ENCODE assay signal across 22 cellular contexts in genomic region chr6:170572704-170573466, GRCh38. TPM values are rescaled to one million over a fixed set of nuclear protein-coding genes. Genes with fewer than 3 reads are reported as not detected.
DNase-seq lines count a peak whose midpoint lies in the region; ATAC-seq, FAIRE-seq and TF ChIP-seq lines count a peak whose summit lies in the region.
"Had no signal": no experiment of that assay in that cellular context is flagged by ENCODE, and none has a peak within 500 bp of the region (broad histone marks: within the 10 kb centered on the region; RNA-seq: fewer than 3 reads in every experiment).

No MANE protein-coding gene starts in this region.

- no peaks in the 10 kb centered on the region for H3K9me3 ChIP-seq in K562 (replicated peaks; ENCODE audit: control insufficient read depth, insufficient read depth, low read depth, low read length)
- H3K9me3 ChIP-seq: Peyer's patch, SJCRH30 had no signal

- H3K27me3 ChIP-seq in K562 (ENCODE audit: control insufficient read depth in 2 of 2, insufficient read depth in 2 of 2, low read length in 2 of 2): no peaks in the 10 kb centered on the region
- H3K27me3 ChIP-seq: Peyer's patch, SJCRH30 had no signal

- H3K79me2 ChIP-seq in K562 (ENCODE audit: control insufficient read depth, insufficient read depth, low read length): peaks cover 3% of the 10 kb centered on the region; the same call in 1 of the 3 replicates

- POLR2A ChIA-PET in K562 (lab: Yijun Ruan, JAX): interaction anchor here (0.9 to 4.0 kb wide), 4 partner anchors 10 to 34 kb away, joined by 3 to 19 read pairs (median 5); partner anchors contain the start of gene PDCD2

- peak; percentile 37; the same call in 1 of the 2 replicates for TF ChIP-seq EP300 in K562 (IDR thresholded peaks at IDR 0.05; ENCODE audit: low read length)

- peaks cover 0 to 14% of the 10 kb centered on the region in 2 donors for H3K36me3 Mint-ChIP-seq in activated T-cell treated with anti-CD3 and anti-CD28 coated beads, Interleukin-2, amount 50 U/mL, for 72 hours (ENCODE audit: insufficient read depth in 2 of 2)
- peaks cover 99% of the 10 kb centered on the region for H3K36me3 Mint-ChIP-seq in stimulated activated effector memory CD8-positive, alpha-beta T cell treated with anti-CD3 and anti-CD28 coated beads, Interleukin-12 subunit alpha, Interleukin-12 subunit beta, amount 100 ng/mL, for 72 hours

- no peak overlapping the region for H3K4me3 ChIP-seq in K562
- H3K4me3 ChIP-seq: Peyer's patch, SJCRH30 had no signal

- no peaks in the 10 kb centered on the region for H3K9me1 ChIP-seq in K562 (ENCODE audit: control insufficient read depth, insufficient read depth, low read length)

- no peak overlapping the region for H3K4me3 Mint-ChIP-seq in activated T-cell treated with anti-CD3 and anti-CD28 coated beads, Interleukin-2, amount 50 U/mL, for 72 hours
- no peak overlapping the region for H3K4me3 Mint-ChIP-seq in stimulated activated effector memory CD8-positive, alpha-beta T cell treated with anti-CD3 and anti-CD28 coated beads, Interleukin-12 subunit alpha, Interleukin-12 subunit beta, amount 100 ng/mL, for 72 hours
- H3K4me3 Mint-ChIP-seq: CD4-positive, CD25-positive, alpha-beta regulatory T cell had no signal

- TF ChIP-seq POLR2A in K562 (conservative IDR thresholded peaks at IDR 0.05): no peak

- in situ Hi-C loops in K562 (cut with MboI): no loop called here

- TF ChIP-seq CTCF in K562 (IDR thresholded peaks at IDR 0.05 in 2 of 3, conservative IDR thresholded peaks at IDR 0.05 in 1 of 3; ENCODE audit: insufficient read depth in 2 of 3, low read depth in 1 of 3, low read length in 3 of 3): no peak

- no peaks in the 10 kb centered on the region for H4K20me1 ChIP-seq in K562 (replicated peaks; ENCODE audit: control insufficient read depth, insufficient read depth, low read length)

- no peak overlapping the region for H2AFZ ChIP-seq in K562 (ENCODE audit: low read depth, low read length)

- H3K4me1 ChIP-seq in K562 (replicated peaks in 1 of 2; ENCODE audit: control insufficient read depth in 2 of 2, insufficient read depth in 2 of 2, low read length in 2 of 2): peaks cover 0 to 16% of the 10 kb centered on the region in 2 experiments; a peak in 3 of 5 replicates
- H3K4me1 ChIP-seq: Peyer's patch, SJCRH30 had no signal

- peaks cover 94% of the 10 kb centered on the region for H3K36me3 ChIP-seq in K562 (ENCODE audit: control insufficient read depth, insufficient read depth, low read length)

- no peak overlapping the region for H3K4me2 ChIP-seq in K562 (ENCODE audit: insufficient read depth, low read length)

- no peaks in the 10 kb centered on the region for H3K27me3 Mint-ChIP-seq in activated T-cell treated with anti-CD3 and anti-CD28 coated beads, Interleukin-2, amount 50 U/mL, for 72 hours (ENCODE audit: low read depth)
- H3K27me3 Mint-ChIP-seq: CD4-positive, CD25-positive, alpha-beta regulatory T cell had no signal

- WGBS in K562 (ENCODE audit: insufficient coverage, low coverage, missing lambda C conversion rate): 3% methylated on average over 2 of the region's 2 CpGs

- no peak for TF ChIP-seq RAD21 in K562 (CRISPR knock-in tag; conservative IDR thresholded peaks at IDR 0.05 in 1 of 2, IDR thresholded peaks at IDR 0.05 in 1 of 2)

- H3K27ac Mint-ChIP-seq in activated T-cell treated with anti-CD3 and anti-CD28 coated beads, Interleukin-2, amount 50 U/mL, for 72 hours: peak overlapping the region; percentile 60
- peak overlapping the region; percentile 8 for H3K27ac Mint-ChIP-seq in stimulated activated effector memory CD8-positive, alpha-beta T cell treated with anti-CD3 and anti-CD28 coated beads, Interleukin-12 subunit alpha, Interleukin-12 subunit beta, amount 100 ng/mL, for 72 hours

- no peaks in the 10 kb centered on the region for H3K9me3 Mint-ChIP-seq in activated T-cell treated with anti-CD3 and anti-CD28 coated beads, Interleukin-2, amount 50 U/mL, for 72 hours
- no peaks in the 10 kb centered on the region for H3K9me3 Mint-ChIP-seq in stimulated activated effector memory CD8-positive, alpha-beta T cell treated with anti-CD3 and anti-CD28 coated beads, Interleukin-12 subunit alpha, Interleukin-12 subunit beta, amount 100 ng/mL, for 72 hours
- H3K9me3 Mint-ChIP-seq: CD4-positive, CD25-positive, alpha-beta regulatory T cell had no signal

- CTCF ChIA-PET in K562 (lab: Yijun Ruan, JAX; ENCODE audit: low intra/inter-chr PET ratio): no interaction called here

- peak; percentile 86 for FAIRE-seq in K562 (lab: Jason Lieb, UNC)
- FAIRE-seq: H54 had no signal

- no peak overlapping the region; a peak in 1 of 4 replicates for H3K9ac ChIP-seq in K562 (ENCODE audit: insufficient read depth in 1 of 2, low read depth in 2 of 2, low read length in 2 of 2)

- no peak for ATAC-seq in activated T-cell treated with anti-CD3 and anti-CD28 coated beads, Interleukin-2, amount 50 U/mL, for 72 hours (replicated peaks in 1 of 2)
- ATAC-seq in K562 (peak; percentile 72), HG03025 (IDR thresholded peaks at IDR 0.05; ENCODE audit: low FRiP score, unreplicated experiment) (no peak)
- no peak for ATAC-seq in stimulated activated effector memory CD8-positive, alpha-beta T cell treated with anti-CD3 and anti-CD28 coated beads, Interleukin-12 subunit alpha, Interleukin-12 subunit beta, amount 100 ng/mL, for 72 hours

- no TSS peak for BruUV-seq in K562 (replicated peaks; lab: Mats Ljungman, UMichigan)

- no peak for DNase-seq in activated T-cell treated with anti-CD3 and anti-CD28 coated beads, Interleukin-2, amount 50 U/mL, for 72 hours
- DNase-seq in activated T-cell treated with anti-CD3 and anti-CD28 coated beads, Interleukin-2, amount 50 U/mL, for 48 hours: no peak
- DNase-seq in OCI-M1 (lab: John Stamatoyannopoulos, UW) (peak; percentile 88), K562 (ENCODE audit: extremely low read depth in 1 of 4, low spot score in 3 of 4) (peak in 2 of 4 experiments; percentile 61 to 70), MV-4-11 (lab: John Stamatoyannopoulos, UW) (no peak)
- DNase-seq in stimulated activated effector memory CD8-positive, alpha-beta T cell treated with anti-CD3 and anti-CD28 coated beads, Interleukin-12 subunit alpha, Interleukin-12 subunit beta, amount 100 ng/mL, for 72 hours (ENCODE audit: low spot score in 2 of 2): no peak
- DNase-seq: CD4-positive, CD25-positive, alpha-beta regulatory T cell; COR-L47; DMS79; KBM-7; MM.1S; NCI-H1092; NCI-H146; NCI-H2029 treated with DMSO at 0.1 percent for 48 hours; NCI-H345; NCI-H524; NCI-H774; NK-92 treated with Interleukin-12 subunit alpha and Interleukin-12 subunit beta, amount 100 ng/mL, for 24 hours; Peyer's patch; SJCRH30 had no signal

- H3K27ac ChIP-seq in K562 (ENCODE audit: extremely low read depth, low read depth, low read length): peak overlapping the region; percentile 42; the same call in 2 of the 3 replicates
- H3K27ac ChIP-seq: Peyer's patch, SJCRH30 had no signal

- no peaks in the 10 kb centered on the region for H3K4me1 Mint-ChIP-seq in activated T-cell treated with anti-CD3 and anti-CD28 coated beads, Interleukin-2, amount 50 U/mL, for 72 hours (ENCODE audit: low read depth)
- H3K4me1 Mint-ChIP-seq in stimulated activated effector memory CD8-positive, alpha-beta T cell treated with anti-CD3 and anti-CD28 coated beads, Interleukin-12 subunit alpha, Interleukin-12 subunit beta, amount 100 ng/mL, for 72 hours: no peaks in the 10 kb centered on the region
- H3K4me1 Mint-ChIP-seq: CD4-positive, CD25-positive, alpha-beta regulatory T cell had no signal

- intact Hi-C loops in K562 (cut with micrococcal nuclease): no loop called here

RNA-seq across cellular contexts. Expression of gene PDCD2, which starts 11.6 kb away (rescaled TPM):
- total RNA-seq in activated T-cell treated with anti-CD3 and anti-CD28 coated beads, Interleukin-2, amount 50 U/mL, for 72 hours: 100 to 1,000 TPM in 1 of 2 donors, 10 to 100 TPM in 1; 99.4 to 111 TPM
- total RNA-seq in K562 (2011; cell fraction: chromatin; rRNA removed; ENCODE audit: low replicate concordance): 76.0 and 134 TPM in 2 replicates
- total RNA-seq in K562 (2011; cell fraction: nucleolus; rRNA removed): 54.9 and 57.7 TPM in 2 replicates
- 97.5 and 142 TPM in 2 replicates for total RNA-seq in K562 (2011; cell fraction: nucleoplasm; rRNA removed)
- total RNA-seq in K562 (2014; rRNA removed) (343 and 377 TPM in 2 replicates), K562 (2014; rRNA removed; fragmentation: Illumina TruSeq; extraction: Trizol) (339 and 365 TPM in 2 replicates), K562 (2015; rRNA removed; fragmentation: Illumina TruSeq; extraction: Trizol) (238 and 276 TPM in 2 replicates), K562 (2021) (276 and 291 TPM in 2 replicates)
- polyA plus RNA-seq in K562 (2011; rRNA removed) (297 and 378 TPM in 2 replicates), K562 (2014; fragmentation: Illumina TruSeq; extraction: Trizol) (277 and 318 TPM in 2 replicates), K562 (2014; fragmentation: Nextera tagmentation; extraction: Ambion mirVana) (100 to 1,000 TPM in 1 of 2 experiments, 10 to 100 TPM in 1; 67.3 to 105 TPM), K562 (2014; rRNA removed) (392 and 430 TPM in 2 replicates)
- 197 and 320 TPM in 2 replicates for polyA plus RNA-seq in K562 (2011; cell fraction: cytosol; rRNA removed)
- 192 and 207 TPM in 2 replicates for polyA plus RNA-seq in K562 (2011; cell fraction: nucleus; rRNA removed)
- polyA plus RNA-seq in K562 (2012): 196 and 278 TPM in 2 replicates
- 155 and 159 TPM in 2 replicates for polyA minus RNA-seq in K562 (2011; rRNA and poly(A)+ RNA removed)
- 70.4 and 109 TPM in 2 replicates for polyA minus RNA-seq in K562 (2011; cell fraction: cytosol; rRNA and poly(A)+ RNA removed)
- polyA minus RNA-seq in K562 (2011; cell fraction: nucleus; rRNA and poly(A)+ RNA removed): 60.9 and 93.0 TPM in 2 replicates

RNA-seq across cellular contexts. Expression of gene TBP, which starts 18.7 kb away (rescaled TPM):
- total RNA-seq in activated T-cell treated with anti-CD3 and anti-CD28 coated beads, Interleukin-2, amount 50 U/mL, for 72 hours: 10 to 100 TPM; 25.8 to 29.0 TPM
- total RNA-seq in K562 (2011; cell fraction: chromatin; rRNA removed; ENCODE audit: low replicate concordance): 37.1 and 48.4 TPM in 2 replicates
- total RNA-seq in K562 (2011; cell fraction: nucleolus; rRNA removed): 19.2 and 21.6 TPM in 2 replicates
- total RNA-seq in K562 (2011; cell fraction: nucleoplasm; rRNA removed): 30.4 and 38.7 TPM in 2 replicates
- 39.5 and 48.8 TPM in 2 replicates for total RNA-seq in K562 (2014; rRNA removed)
- 28.9 and 29.4 TPM in 2 replicates for total RNA-seq in K562 (2014; rRNA removed; fragmentation: Illumina TruSeq; extraction: Trizol)
- total RNA-seq in K562 (2015; rRNA removed; fragmentation: Illumina TruSeq; extraction: Trizol): 24.5 and 28.5 TPM in 2 replicates
- 31.7 and 36.0 TPM in 2 replicates for total RNA-seq in K562 (2021)
- 34.9 and 39.0 TPM in 2 replicates for polyA plus RNA-seq in K562 (2011; rRNA removed)
- 26.0 and 77.2 TPM in 2 replicates for polyA plus RNA-seq in K562 (2011; cell fraction: cytosol; rRNA removed)
- polyA plus RNA-seq in K562 (2011; cell fraction: nucleus; rRNA removed): 46.7 and 53.4 TPM in 2 replicates
- 27.0 and 32.7 TPM in 2 replicates for polyA plus RNA-seq in K562 (2012)
- 52.1 and 56.4 TPM in 2 replicates for polyA plus RNA-seq in K562 (2014; fragmentation: Illumina TruSeq; extraction: Trizol)
- polyA plus RNA-seq in K562 (2014; fragmentation: Nextera tagmentation; extraction: Ambion mirVana): 10 to 100 TPM; 61.3 to 86.1 TPM
- polyA plus RNA-seq in K562 (2014; rRNA removed): 40.6 and 47.0 TPM in 2 replicates
- 27.2 and 31.3 TPM in 2 replicates for polyA minus RNA-seq in K562 (2011; rRNA and poly(A)+ RNA removed)
- polyA minus RNA-seq in K562 (2011; cell fraction: cytosol; rRNA and poly(A)+ RNA removed): 13.9 and 17.4 TPM in 2 replicates
- 14.7 and 16.9 TPM in 2 replicates for polyA minus RNA-seq in K562 (2011; cell fraction: nucleus; rRNA and poly(A)+ RNA removed)

RNA-seq across cellular contexts. Expression of gene PSMB1, which starts 19.8 kb away (rescaled TPM):
- total RNA-seq in activated T-cell treated with anti-CD3 and anti-CD28 coated beads, Interleukin-2, amount 50 U/mL, for 72 hours: 100 to 1,000 TPM; 169 to 174 TPM
- 72.7 and 111 TPM in 2 replicates for total RNA-seq in K562 (2011; cell fraction: chromatin; rRNA removed; ENCODE audit: low replicate concordance)
- 100 and 101 TPM in 2 replicates for total RNA-seq in K562 (2011; cell fraction: nucleolus; rRNA removed)
- total RNA-seq in K562 (2011; cell fraction: nucleoplasm; rRNA removed): 147 and 174 TPM in 2 replicates
- total RNA-seq in K562 (2014; rRNA removed) (567 and 884 TPM in 2 replicates), K562 (2014; rRNA removed; fragmentation: Illumina TruSeq; extraction: Trizol) (716 and 737 TPM in 2 replicates), K562 (2015; rRNA removed; fragmentation: Illumina TruSeq; extraction: Trizol) (566 and 591 TPM in 2 replicates), K562 (2021) (431 and 447 TPM in 2 replicates)
- polyA plus RNA-seq in K562 (2011; rRNA removed) (857 and 1,105 TPM in 2 replicates), K562 (2014; fragmentation: Illumina TruSeq; extraction: Trizol) (549 and 609 TPM in 2 replicates), K562 (2014; fragmentation: Nextera tagmentation; extraction: Ambion mirVana) (1,000 to 10,000 TPM; 2,334 to 2,953 TPM), K562 (2014; rRNA removed) (1,180 and 1,187 TPM in 2 replicates)
- 941 and 1,174 TPM in 2 replicates for polyA plus RNA-seq in K562 (2011; cell fraction: cytosol; rRNA removed)
- 261 and 404 TPM in 2 replicates for polyA plus RNA-seq in K562 (2011; cell fraction: nucleus; rRNA removed)
- polyA plus RNA-seq in K562 (2012): 418 and 567 TPM in 2 replicates
- polyA minus RNA-seq in K562 (2011; rRNA and poly(A)+ RNA removed): 647 and 767 TPM in 2 replicates
- 227 and 288 TPM in 2 replicates for polyA minus RNA-seq in K562 (2011; cell fraction: cytosol; rRNA and poly(A)+ RNA removed)
- 41.3 and 70.0 TPM in 2 replicates for polyA minus RNA-seq in K562 (2011; cell fraction: nucleus; rRNA and poly(A)+ RNA removed)
